24 cellular contexts compared by ENCODE assay signal in the genomic region with DNA sequence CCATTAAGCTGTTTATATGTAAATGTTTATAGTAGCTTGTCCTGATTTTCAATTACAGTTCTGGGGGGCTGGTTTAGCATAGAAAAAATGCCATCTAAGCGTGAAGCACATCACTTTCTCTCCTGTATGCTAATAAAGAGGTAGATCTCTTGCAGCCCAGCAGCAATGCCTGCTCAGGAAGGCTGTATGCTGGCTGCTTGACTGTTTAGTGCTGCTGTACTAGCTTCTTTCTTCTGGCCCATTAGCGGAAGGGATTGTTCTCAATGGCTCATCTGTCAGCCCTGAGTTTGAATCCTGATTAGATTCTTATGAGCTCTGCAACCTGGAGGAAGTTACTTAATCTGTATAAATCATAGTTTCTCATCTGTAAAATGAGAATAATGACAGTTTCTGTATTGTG.
"Had no signal": no experiment of that assay in that cellular context is flagged by ENCODE, and none has a peak within 500 bp of the region (broad histone marks: within the 10 kb centered on the region; RNA-seq: fewer than 3 reads in every experiment).

No MANE protein-coding gene starts in this region.

- H3K9me3 ChIP-seq: MG63, SJSA1 had no signal

- ATAC-seq: HepG2 had no signal

- H3K4me1 ChIP-seq: SJSA1 had no signal

- H3K36me3 ChIP-seq: MG63, SJSA1 had no signal

- H3K4me3 ChIP-seq: MG63, SJSA1, SK-N-MC had no signal

- H3K27me3 ChIP-seq: MG63, SJSA1 had no signal

- DNase-seq: IMR-90, Karpas-422, KG1, MG63, NCI-H1092, NCI-H1105 treated with DMSO at 0.1 percent for 48 hours, NCI-H1417 treated with DMSO at 0.1 percent for 48 hours, NCI-H146, NCI-H1694 treated with DMSO at 0.1 percent for 48 hours, NCI-H1930, NCI-H2081, NCI-H2107, NCI-H2227 treated with DMSO at 0.1 percent for 48 hours, NCI-H446, NCI-H510A, NCI-H524 treated with DMSO at 0.1 percent for 48 hours, NCI-H69, NCI-H774, Right ventricle myocardium superior, RPMI8226, SIG-M5 had no signal

- H3K27ac ChIP-seq: SJSA1, SK-N-MC had no signal
